In the genomic region with DNA sequence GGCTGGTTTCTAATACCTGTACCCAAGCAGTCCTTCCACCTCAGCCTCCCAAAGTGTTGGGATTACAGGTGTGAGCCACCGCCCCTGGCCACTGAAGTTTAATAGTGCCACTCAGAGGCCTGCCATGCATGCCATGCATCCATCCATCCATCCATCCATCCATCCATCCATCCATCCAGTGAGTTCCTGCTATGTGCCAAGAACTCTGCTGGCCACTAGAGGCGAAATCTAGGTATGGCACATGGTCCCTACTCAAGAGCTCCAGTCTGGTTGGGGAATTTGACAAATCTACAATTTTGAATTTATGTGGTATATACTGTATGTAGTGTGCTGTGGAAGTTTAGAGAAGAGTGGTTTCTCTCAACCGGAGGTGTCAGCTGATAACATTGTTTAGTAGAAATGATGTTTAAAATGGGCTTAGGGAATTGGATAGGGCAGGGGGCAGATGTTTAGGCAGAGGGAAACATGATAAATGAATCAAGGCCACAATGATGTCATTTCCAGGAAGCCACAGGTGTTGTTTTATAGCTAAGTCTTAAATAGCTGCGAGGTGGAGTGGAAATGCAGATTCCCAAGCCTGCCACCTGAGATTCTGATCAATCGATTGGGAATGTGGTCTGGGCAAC, we compare ENCODE assay signal across 8 cellular contexts.
DNase-seq lines count a peak whose midpoint lies in the region; ATAC-seq, FAIRE-seq and TF ChIP-seq lines count a peak whose summit lies in the region.

No MANE protein-coding gene starts in this region.

- no peaks in the 10 kb centered on the region for H3K9me1 ChIP-seq in K562 (ENCODE audit: control insufficient read depth, insufficient read depth, low read length)

- TF ChIP-seq CTCF in DND-41 (IDR thresholded peaks at IDR 0.05; ENCODE audit: borderline replicate concordance, extremely low read depth, low read length, poor library complexity, severe bottlenecking), result peak; percentile 66
- TF ChIP-seq CTCF in K562 (IDR thresholded peaks at IDR 0.05 in 2 of 3, conservative IDR thresholded peaks at IDR 0.05 in 1 of 3; ENCODE audit: insufficient read depth in 2 of 3, low read depth in 1 of 3, low read length in 3 of 3), result peak; percentile 53 to 57 (median 56)
- peak; percentile 37 for TF ChIP-seq CTCF in mesothelial cell of epicardium (IDR thresholded peaks at IDR 0.05; ENCODE audit: unreplicated experiment)

- H3K4me2 ChIP-seq in DND-41 (ENCODE audit: insufficient read depth, low read length), result no peak overlapping the region
- H3K4me2 ChIP-seq in K562 (ENCODE audit: insufficient read depth, low read length), result no peak overlapping the region

- no peak for TF ChIP-seq EP300 in K562 (IDR thresholded peaks at IDR 0.05; ENCODE audit: low read length)

- TF ChIP-seq POLR2A in K562 (conservative IDR thresholded peaks at IDR 0.05), result no peak

- 0% methylated on average over 5 of the region's 5 CpGs for WGBS in K562 (ENCODE audit: insufficient coverage, low coverage, missing lambda C conversion rate)

- no peaks in the 10 kb centered on the region for H3K27me3 Mint-ChIP-seq in mesothelial cell of epicardium (ENCODE audit: low read depth)
- peaks cover 2 to 6% (median 6%) of the 10 kb centered on the region in 3 donors for H3K27me3 Mint-ChIP-seq in immature natural killer cell (ENCODE audit: low read depth in 3 of 3)
- peaks cover 9 to 20% of the 10 kb centered on the region in 2 donors for H3K27me3 Mint-ChIP-seq in CD8-positive, alpha-beta memory T cell

- no peaks in the 10 kb centered on the region for H3K4me1 ChIP-seq in DND-41 (ENCODE audit: insufficient read depth, low read length)
- H3K4me1 ChIP-seq in K562 (replicated peaks in 1 of 2; ENCODE audit: control insufficient read depth in 2 of 2, insufficient read depth in 2 of 2, low read length in 2 of 2), result no peaks in the 10 kb centered on the region
- no peaks in the 10 kb centered on the region for H3K4me1 ChIP-seq in CD8-positive, alpha-beta memory T cell (ENCODE audit: insufficient read depth, low read length)

- no peak overlapping the region for H3K4me3 Mint-ChIP-seq in mesothelial cell of epicardium
- H3K4me3 Mint-ChIP-seq in immature natural killer cell, result no peak overlapping the region
- no peak overlapping the region for H3K4me3 Mint-ChIP-seq in CD8-positive, alpha-beta memory T cell

- H3K27ac Mint-ChIP-seq in mesothelial cell of epicardium (no peak overlapping the region), immature natural killer cell (no peak overlapping the region)
- no peak overlapping the region for H3K27ac Mint-ChIP-seq in CD8-positive, alpha-beta memory T cell

- POLR2A ChIA-PET in K562 (lab: Yijun Ruan, JAX), result interaction anchor here (0.5 to 0.7 kb wide), 3 partner anchors 18 to 487 kb away, joined by 3 read pairs; no protein-coding TSS in a partner anchor
- POLR2A ChIA-PET in CD8-positive, alpha-beta memory T cell (lab: Charles Lee), result no interaction called here

- FAIRE-seq in K562 (lab: Jason Lieb, UNC), result peak; percentile 56

- H4K20me1 ChIP-seq in DND-41 (ENCODE audit: insufficient read depth, low read length) (no peaks in the 10 kb centered on the region), K562 (replicated peaks; ENCODE audit: control insufficient read depth, insufficient read depth, low read length) (no peaks in the 10 kb centered on the region)

- H3K9me3 Mint-ChIP-seq in mesothelial cell of epicardium, result peaks cover 6% of the 10 kb centered on the region
- no peaks in the 10 kb centered on the region for H3K9me3 Mint-ChIP-seq in immature natural killer cell
- peaks cover 0 to 6% (median 0%) of the 10 kb centered on the region in 5 donors for H3K9me3 Mint-ChIP-seq in CD8-positive, alpha-beta memory T cell

- no peak overlapping the region for H2AFZ ChIP-seq in DND-41 (ENCODE audit: low read depth, low read length)
- no peak overlapping the region for H2AFZ ChIP-seq in K562 (ENCODE audit: low read depth, low read length)

- H3K36me3 Mint-ChIP-seq in mesothelial cell of epicardium (no peaks in the 10 kb centered on the region), immature natural killer cell (no peaks in the 10 kb centered on the region)
- no peaks in the 10 kb centered on the region for H3K36me3 Mint-ChIP-seq in CD8-positive, alpha-beta memory T cell

- no TSS peak for BruUV-seq in K562 (replicated peaks; lab: Mats Ljungman, UMichigan)

- in situ Hi-C loops in K562 (cut with MboI), result no loop called here

- H3K4me1 Mint-ChIP-seq in mesothelial cell of epicardium (peaks cover 10% of the 10 kb centered on the region), immature natural killer cell (no peaks in the 10 kb centered on the region)
- no peaks in the 10 kb centered on the region for H3K4me1 Mint-ChIP-seq in CD8-positive, alpha-beta memory T cell

- H3K79me2 ChIP-seq in DND-41 (ENCODE audit: insufficient read depth, low read length) (no peaks in the 10 kb centered on the region), K562 (ENCODE audit: control insufficient read depth, insufficient read depth, low read length) (no peaks in the 10 kb centered on the region)

- H3K27ac ChIP-seq in DND-41 (ENCODE audit: low read length), result no peak overlapping the region
- H3K27ac ChIP-seq in K562 (ENCODE audit: extremely low read depth, low read depth, low read length), result no peak overlapping the region
- no peak overlapping the region for H3K27ac ChIP-seq in CD8-positive, alpha-beta memory T cell (ENCODE audit: low read depth, low read length)

- ATAC-seq in DND-41 (ENCODE audit: insufficient read depth, low read depth), result peak; percentile 54; the same call in 1 of the 3 replicates
- ATAC-seq in K562, result peak; percentile 68
- no peak for ATAC-seq in HG03097 (IDR thresholded peaks at IDR 0.05; ENCODE audit: low FRiP score, unreplicated experiment)

- H3K9me3 ChIP-seq in DND-41 (ENCODE audit: insufficient read depth, low read length, severe bottlenecking), result no peaks in the 10 kb centered on the region
- H3K9me3 ChIP-seq in K562 (replicated peaks; ENCODE audit: control insufficient read depth, insufficient read depth, low read depth, low read length), result no peaks in the 10 kb centered on the region
- H3K9me3 ChIP-seq in CD8-positive, alpha-beta memory T cell (ENCODE audit: low read length), result no peaks in the 10 kb centered on the region

- H3K9ac ChIP-seq in DND-41 (ENCODE audit: low read depth, low read length) (no peak overlapping the region), K562 (ENCODE audit: insufficient read depth in 1 of 2, low read depth in 2 of 2, low read length in 2 of 2) (no peak overlapping the region)

- intact Hi-C loops in K562 (cut with micrococcal nuclease), result no loop called here

- CTCF ChIA-PET in K562 (lab: Yijun Ruan, JAX; ENCODE audit: low intra/inter-chr PET ratio), result interaction anchor here (0.5 kb wide), 1 partner anchor 90 kb away, joined by 3 read pairs; no protein-coding TSS in a partner anchor
- CTCF ChIA-PET in CD8-positive, alpha-beta memory T cell (lab: Charles Lee), result no interaction called here

- DNase-seq in DND-41 (peak; percentile 27), HuH-7 (ENCODE audit: low spot score) (peak; percentile 28), K562 (ENCODE audit: extremely low read depth in 1 of 4, low spot score in 3 of 4) (peak; percentile 24 to 45 (median 34)), mesothelial cell of epicardium (ENCODE audit: low spot score in 2 of 2, unreplicated experiment in 2 of 2) (no peak), immature natural killer cell (no peak), NCI-H345 treated with DMSO at 0.1 percent for 48 hours (lab: John Stamatoyannopoulos, UW; ENCODE audit: unreplicated experiment) (no peak)
- no peak for DNase-seq in CD8-positive, alpha-beta memory T cell

- no peaks in the 10 kb centered on the region for H3K36me3 ChIP-seq in DND-41 (ENCODE audit: insufficient read depth, low read length)
- H3K36me3 ChIP-seq in K562 (ENCODE audit: control insufficient read depth, insufficient read depth, low read length), result no peaks in the 10 kb centered on the region
- no peaks in the 10 kb centered on the region for H3K36me3 ChIP-seq in CD8-positive, alpha-beta memory T cell (ENCODE audit: insufficient read depth, low read length)

- no peaks in the 10 kb centered on the region for H3K27me3 ChIP-seq in DND-41 (ENCODE audit: insufficient read depth, low read length, poor library complexity)
- no peaks in the 10 kb centered on the region; a peak in 1 of 5 replicates for H3K27me3 ChIP-seq in K562 (ENCODE audit: control insufficient read depth in 2 of 2, insufficient read depth in 2 of 2, low read length in 2 of 2)
- H3K27me3 ChIP-seq in CD8-positive, alpha-beta memory T cell (ENCODE audit: insufficient read depth, low read length, poor library complexity, severe bottlenecking), result peaks cover 5% of the 10 kb centered on the region

- H3K4me3 ChIP-seq in DND-41 (ENCODE audit: low read depth in 1 of 2, low read length in 2 of 2) (no peak overlapping the region), K562 (no peak overlapping the region)
- H3K4me3 ChIP-seq in CD8-positive, alpha-beta memory T cell (ENCODE audit: low read length), result no peak overlapping the region

- TF ChIP-seq RAD21 in K562 (CRISPR knock-in tag; conservative IDR thresholded peaks at IDR 0.05 in 1 of 2, IDR thresholded peaks at IDR 0.05 in 1 of 2), result peak in 1 of 2 experiments; percentile 33; a peak in 2 of 4 replicates

TF ChIP-seq in K562, 482 proteins besides CTCF, POLR2A, EP300 and RAD21:
- 0 out of 2 replicates have a peak, but pooled peaks have one; percentile 11 for TF ChIP-seq SMC3 (conservative IDR thresholded peaks at IDR 0.05; ENCODE audit: insufficient read depth, low read depth, low read length)
- no peak for TF ChIP-seq NRF1 (conservative IDR thresholded peaks at IDR 0.05 in 1 of 2, IDR thresholded peaks at IDR 0.05 in 1 of 2)
- TF ChIP-seq PHF21A (IDR thresholded peaks at IDR 0.05; ENCODE audit: borderline replicate concordance, low read depth), result no peak

Comparison
In these comparisons a context has a peak if more than half of its experiments do, and no peak if none do; other contexts are left out.
1. DNase-seq: peak in DND-41 (single experiment), HuH-7 (single experiment) and K562 (4 of 4); none in mesothelial cell of epicardium (0 of 2), immature natural killer cell (0 of 3), NCI-H345 treated with DMSO at 0.1 percent for 48 hours (single experiment) and CD8-positive, alpha-beta memory T cell (0 of 5).
2. Peak in every context shown above with its lines, with median percentiles within 50 percentile points of each other: CTCF ChIP-seq.